ENCODE assay signal across 8 cellular contexts in the genomic region with DNA sequence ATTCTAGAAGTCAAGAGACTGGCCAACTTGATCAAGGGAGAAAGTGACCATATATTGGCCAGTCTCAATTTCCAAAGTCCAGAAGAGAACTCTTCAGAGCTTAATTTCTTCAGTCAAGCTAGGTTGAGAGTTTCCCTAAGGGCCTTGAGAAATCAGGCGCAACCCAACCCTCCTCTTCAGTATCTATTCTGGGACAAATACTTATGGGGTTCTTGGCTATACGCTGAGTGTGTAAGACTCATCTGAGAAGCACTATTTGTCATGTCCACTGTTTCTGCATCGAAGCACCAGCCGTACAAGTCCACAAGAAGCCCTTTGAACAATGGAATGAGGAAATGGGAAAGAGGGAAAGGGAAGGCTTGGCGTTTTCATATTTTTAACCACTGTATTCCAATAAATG.
"Had no signal": no experiment of that assay in that cellular context is flagged by ENCODE, and none has a peak within 500 bp of the region (broad histone marks: within the 10 kb centered on the region; RNA-seq: fewer than 3 reads in every experiment).

No MANE protein-coding gene starts in this region.

- H3K9me3 ChIP-seq: HAP-1 had no signal

- H3K9ac ChIP-seq: GM23248 had no signal

- H3K27ac ChIP-seq: GM23248, HL-60 had no signal

- ATAC-seq: HCT116, HepG2 had no signal

- H3K9me3 Mint-ChIP-seq: HFFc6, IgD-negative memory B cell had no signal

- DNase-seq: GM23248, HFFc6, KBM-7 had no signal

- H3K27me3 Mint-ChIP-seq: IgD-negative memory B cell had no signal

- H3K36me3 ChIP-seq: HAP-1 had no signal

- H3K27ac Mint-ChIP-seq: HFFc6 had no signal

- H2AFZ ChIP-seq: GM23248 had no signal

- H3K4me3 Mint-ChIP-seq: HFFc6, IgD-negative memory B cell had no signal

- H3K4me3 ChIP-seq: GM23248, HAP-1 had no signal

- H3K4me1 ChIP-seq: HAP-1 had no signal
